ENCODE assay signal across 8 cellular contexts in genomic region chr6:30716879-30717128, GRCh38. TPM values are rescaled to one million over a fixed set of nuclear protein-coding genes. Genes with fewer than 3 reads are reported as not detected.
DNase-seq lines count a peak whose midpoint lies in the region; ATAC-seq, FAIRE-seq and TF ChIP-seq lines count a peak whose summit lies in the region.

No MANE protein-coding gene starts in this region.

- peak overlapping the region; percentile 94 to 96 for H3K4me3 Mint-ChIP-seq in activated T-cell treated with anti-CD3 and anti-CD28 coated beads, Interleukin-2, amount 50 U/mL, for 72 hours

- RAD21 ChIA-PET in GM12878 (lab: Charles Lee; ENCODE audit: unreplicated experiment) = interaction anchor here (0.7 to 11.2 kb wide), 14 partner anchors 14 to 371 kb away, joined by 3 to 209 read pairs (median 3); partner anchors contain the start of genes DHX16, GNL1, NRM and VARS2

- peak overlapping the region; percentile 98 for H3K27ac Mint-ChIP-seq in activated T-cell treated with anti-CD3 and anti-CD28 coated beads, Interleukin-2, amount 50 U/mL, for 72 hours

- TF ChIP-seq EP300 in GM12878 (IDR thresholded peaks at IDR 0.05; ENCODE audit: borderline replicate concordance in 1 of 2, control insufficient read depth in 1 of 2, low read depth in 2 of 2, low read length in 2 of 2) = no peak
- TF ChIP-seq EP300 in tibial nerve (IDR thresholded peaks at IDR 0.05) = no peak

- CTCF ChIA-PET in GM12878 (lab: Yijun Ruan, JAX) = interaction anchor here (0.6 to 22.7 kb wide), 8 partner anchors 14 to 373 kb away, joined by 3 to 487 read pairs (median 4); partner anchors contain the start of gene NRM

- peak overlapping the region; percentile 97 for H3K4me2 ChIP-seq in GM12878 (ENCODE audit: control insufficient read depth, insufficient read depth)

- no peaks in the 10 kb centered on the region for H4K20me1 ChIP-seq in GM12878 (ENCODE audit: control insufficient read depth, insufficient read depth)

- POLR2A ChIA-PET in GM12878 (lab: Charles Lee) = interaction anchor here (0.5 to 11.6 kb wide), 15 partner anchors 14 to 196 kb away, joined by 3 to 200 read pairs (median 5); partner anchors contain the start of genes FLOT1, GNL1, NRM and PRR3

- H3K4me1 ChIP-seq in GM12878 (ENCODE audit: control insufficient read depth, insufficient read depth, low read length) = peaks cover 20% of the 10 kb centered on the region
- H3K4me1 ChIP-seq in lower lobe of right lung = peaks cover 33% of the 10 kb centered on the region
- peaks cover 0 to 34% (median 16%) of the 10 kb centered on the region in 4 donors for H3K4me1 ChIP-seq in tibial nerve

- TF ChIP-seq POLR2A in GM12878 (IDR thresholded peaks at IDR 0.05; ENCODE audit: low read depth, low read length) (no peak), tibial nerve (IDR thresholded peaks at IDR 0.05) (no peak)

- no peak for DNase-seq in activated T-cell treated with anti-CD3 and anti-CD28 coated beads, Interleukin-2, amount 50 U/mL, for 72 hours
- no peak for DNase-seq in activated T-cell treated with anti-CD3 and anti-CD28 coated beads, Interleukin-2, amount 50 U/mL, for 1 hour
- DNase-seq in GM12878 (ENCODE audit: low read depth, low spot score) (no peak), lower lobe of right lung (no peak), tibial nerve (ENCODE audit: low spot score in 2 of 2) (no peak), NCI-H2196 treated with DMSO at 0.1 percent for 48 hours (lab: John Stamatoyannopoulos, UW; ENCODE audit: unreplicated experiment) (no peak), DMS79 (lab: John Stamatoyannopoulos, UW) (no peak)

- H3K27me3 ChIP-seq in GM12878 (replicated peaks in 1 of 2; ENCODE audit: control insufficient read depth in 2 of 2, insufficient read depth in 2 of 2, low read length in 1 of 2) = no peaks in the 10 kb centered on the region
- H3K27me3 ChIP-seq in lower lobe of right lung (ENCODE audit: low read depth) = no peaks in the 10 kb centered on the region
- no peaks in the 10 kb centered on the region for H3K27me3 ChIP-seq in tibial nerve

- H3K4me1 Mint-ChIP-seq in activated T-cell treated with anti-CD3 and anti-CD28 coated beads, Interleukin-2, amount 50 U/mL, for 72 hours (ENCODE audit: low read depth) = peaks cover 68% of the 10 kb centered on the region

- ATAC-seq in activated T-cell treated with anti-CD3 and anti-CD28 coated beads, Interleukin-2, amount 50 U/mL, for 72 hours (replicated peaks in 1 of 2) = no peak
- no peak for ATAC-seq in GM12878
- no peak for ATAC-seq in lower lobe of right lung
- no peak for ATAC-seq in HG02588 (IDR thresholded peaks at IDR 0.05; ENCODE audit: unreplicated experiment)

- WGBS in GM12878 (ENCODE audit: insufficient coverage, insufficient replicate concordance, low lambda C conversion rate, missing lambda C conversion rate) = 4% methylated on average over 8 of the region's 8 CpGs
- WGBS in tibial nerve, 2 donors = 4 to 7% methylated on average over 8 of the region's 8 CpGs

- intact Hi-C loops in GM12878 (cut with micrococcal nuclease; ENCODE audit: unreplicated experiment) (loop anchor here (1.0 kb wide), 3 partner anchors 30 to 100 kb away; partner anchors contain the start of genes MRPS18B and PPP1R10), lower lobe of right lung (cut with DNase I) (no loop called here)

- peaks cover 28 to 60% of the 10 kb centered on the region in 2 donors for H3K36me3 Mint-ChIP-seq in activated T-cell treated with anti-CD3 and anti-CD28 coated beads, Interleukin-2, amount 50 U/mL, for 72 hours (ENCODE audit: insufficient read depth in 2 of 2)

- H3K27ac ChIP-seq in GM12878 (ENCODE audit: control insufficient read depth, insufficient read depth) = peak overlapping the region; percentile 98
- peak overlapping the region; percentile 90 for H3K27ac ChIP-seq in lower lobe of right lung
- H3K27ac ChIP-seq in tibial nerve = peak overlapping the region; percentile 95 to 98 (median 96)

- H3K9me3 Mint-ChIP-seq in activated T-cell treated with anti-CD3 and anti-CD28 coated beads, Interleukin-2, amount 50 U/mL, for 72 hours = no peaks in the 10 kb centered on the region

- FAIRE-seq in GM12878 (lab: Jason Lieb, UNC) = no peak

- H3K9me3 ChIP-seq in GM12878 (replicated peaks; ENCODE audit: control insufficient read depth, insufficient read depth, low read length) (no peaks in the 10 kb centered on the region), lower lobe of right lung (no peaks in the 10 kb centered on the region), tibial nerve (no peaks in the 10 kb centered on the region)

- H2AFZ ChIP-seq in GM12878 (ENCODE audit: control insufficient read depth, low read depth, low read length) = peak overlapping the region; percentile 70

- in situ Hi-C loops in GM12878 (cut with MboI) = loop anchor here (5.0 kb wide), 2 partner anchors 35 to 100 kb away; partner anchors contain the start of genes MRPS18B and PPP1R10

- peaks cover 53% of the 10 kb centered on the region for H3K79me2 ChIP-seq in GM12878 (ENCODE audit: control insufficient read depth, insufficient read depth, low read length)

- H3K36me3 ChIP-seq in GM12878 (ENCODE audit: control insufficient read depth in 2 of 2, insufficient read depth in 2 of 2, low read length in 1 of 2) (peaks cover 5 to 6% of the 10 kb centered on the region in 2 experiments; a peak in 3 of 4 replicates), lower lobe of right lung (peaks cover 36% of the 10 kb centered on the region), tibial nerve (peaks cover 0 to 36% (median 5%) of the 10 kb centered on the region in 3 donors)

- peak overlapping the region; percentile 81 for H3K4me3 ChIP-seq in GM12878
- peak overlapping the region; percentile 65 for H3K4me3 ChIP-seq in lower lobe of right lung
- peak overlapping the region; percentile 57 to 83 (median 76) for H3K4me3 ChIP-seq in tibial nerve

- TF ChIP-seq RAD21 in GM12878 (IDR thresholded peaks at IDR 0.05; ENCODE audit: insufficient read depth, low read depth, low read length) = no peak

- SMC1A ChIA-PET in GM12878 (lab: Charles Lee; ENCODE audit: uncharacterized antibody, unreplicated experiment) = interaction anchor here (0.7 to 17.7 kb wide), 4 partner anchors 14 to 167 kb away, joined by 3 to 265 read pairs (median 38); partner anchors contain the start of gene NRM

- H3K9ac ChIP-seq in GM12878 (ENCODE audit: control insufficient read depth, insufficient read depth, low read length) = peak overlapping the region; percentile 98

- H3K27me3 Mint-ChIP-seq in activated T-cell treated with anti-CD3 and anti-CD28 coated beads, Interleukin-2, amount 50 U/mL, for 72 hours (ENCODE audit: low read depth) = no peaks in the 10 kb centered on the region

- TF ChIP-seq CTCF in GM12878 (IDR thresholded peaks at IDR 0.05 in 2 of 3, conservative IDR thresholded peaks at IDR 0.05 in 1 of 3; ENCODE audit: control insufficient read depth in 2 of 3, extremely low read depth in 1 of 3, insufficient read depth in 1 of 3, low read depth in 3 of 3, low read length in 3 of 3) (no peak), lower lobe of right lung (IDR thresholded peaks at IDR 0.05) (no peak), tibial nerve (IDR thresholded peaks at IDR 0.05) (no peak)

- BruUV-seq in GM12878 (replicated peaks; lab: Mats Ljungman, UMichigan) = TSS peak; percentile 71

RNA-seq across cellular contexts. Expression of gene MDC1, which starts 0.3 kb away (rescaled TPM):
- 100 to 1,000 TPM; 102 to 127 TPM for total RNA-seq in activated T-cell treated with anti-CD3 and anti-CD28 coated beads, Interleukin-2, amount 50 U/mL, for 72 hours
- total RNA-seq in GM12878 (2013; cell fraction: nucleolus; rRNA removed) = 15.3 and 21.3 TPM in 2 replicates
- total RNA-seq in GM12878 (2014; rRNA removed) = 11.9 and 12.9 TPM in 2 replicates
- 12.4 and 12.5 TPM in 2 replicates for total RNA-seq in GM12878 (2014; rRNA removed; fragmentation: Illumina TruSeq; extraction: Trizol)
- 62.5 and 66.9 TPM in 2 replicates for total RNA-seq in GM12878 (2021)
- 30.8 TPM for polyA plus RNA-seq in GM12878 (2011; ENCODE audit: low read depth)
- 6.8 and 14.8 TPM in 2 replicates for polyA plus RNA-seq in GM12878 (2011; rRNA removed)
- polyA plus RNA-seq in GM12878 (2011; cell fraction: cytosol; rRNA removed) = 18.4 and 23.7 TPM in 2 replicates
- polyA plus RNA-seq in GM12878 (2011; cell fraction: nucleus; rRNA removed) = 68.0 and 73.9 TPM in 2 replicates
- polyA plus RNA-seq in GM12878 (2012) = 36.6 and 43.4 TPM in 2 replicates
- 52.7 and 53.6 TPM in 2 replicates for polyA plus RNA-seq in GM12878 (2014; fragmentation: Illumina TruSeq; extraction: Trizol)
- polyA plus RNA-seq in GM12878 (2014; fragmentation: Nextera tagmentation; extraction: Ambion mirVana) = 1 to 10 TPM; 5.1 to 6.5 TPM
- 30.1 and 33.3 TPM in 2 replicates for polyA plus RNA-seq in GM12878 (2014; rRNA removed)
- polyA plus RNA-seq in GM12878 (2016; fragmentation: Nextera tagmentation; extraction: Ambion mirVana) = 10 to 100 TPM; 31.1 to 36.2 TPM
- polyA minus RNA-seq in GM12878 (2011; rRNA and poly(A)+ RNA removed) = 17.6 and 22.5 TPM in 2 replicates
- polyA minus RNA-seq in GM12878 (2011; cell fraction: cytosol; rRNA and poly(A)+ RNA removed) = 8.5 and 20.0 TPM in 2 replicates
- 7.4 and 14.4 TPM in 2 replicates for polyA minus RNA-seq in GM12878 (2011; cell fraction: nucleus; rRNA and poly(A)+ RNA removed)
- 24.5 TPM for total RNA-seq in lower lobe of right lung
- total RNA-seq in tibial nerve = 10 to 100 TPM; 21.3 to 36.0 (median 26.2) TPM

RNA-seq across cellular contexts. Expression of gene TUBB, which starts 3.3 kb away (rescaled TPM):
- total RNA-seq in activated T-cell treated with anti-CD3 and anti-CD28 coated beads, Interleukin-2, amount 50 U/mL, for 72 hours = 100 to 1,000 TPM; 668 to 724 TPM
- total RNA-seq in GM12878 (2013; cell fraction: nucleolus; rRNA removed) = 180 and 186 TPM in 2 replicates
- 1,600 and 1,662 TPM in 2 replicates for total RNA-seq in GM12878 (2014; rRNA removed)
- total RNA-seq in GM12878 (2014; rRNA removed; fragmentation: Illumina TruSeq; extraction: Trizol) = 1,225 and 1,242 TPM in 2 replicates
- total RNA-seq in GM12878 (2021) = 1,685 and 1,700 TPM in 2 replicates
- 770 TPM for polyA plus RNA-seq in GM12878 (2011; ENCODE audit: low read depth)
- 1,703 and 2,596 TPM in 2 replicates for polyA plus RNA-seq in GM12878 (2011; rRNA removed)
- 2,686 and 3,225 TPM in 2 replicates for polyA plus RNA-seq in GM12878 (2011; cell fraction: cytosol; rRNA removed)
- 1,113 and 1,357 TPM in 2 replicates for polyA plus RNA-seq in GM12878 (2011; cell fraction: nucleus; rRNA removed)
- 828 and 941 TPM in 2 replicates for polyA plus RNA-seq in GM12878 (2012)
- 2,402 and 3,052 TPM in 2 replicates for polyA plus RNA-seq in GM12878 (2014; fragmentation: Illumina TruSeq; extraction: Trizol)
- 1,000 to 10,000 TPM; 1,039 to 1,376 TPM for polyA plus RNA-seq in GM12878 (2014; fragmentation: Nextera tagmentation; extraction: Ambion mirVana)
- polyA plus RNA-seq in GM12878 (2014; rRNA removed) = 2,367 and 2,490 TPM in 2 replicates
- polyA plus RNA-seq in GM12878 (2016; fragmentation: Nextera tagmentation; extraction: Ambion mirVana) = 1,000 to 10,000 TPM; 1,510 to 1,651 TPM
- 2,195 and 2,964 TPM in 2 replicates for polyA minus RNA-seq in GM12878 (2011; rRNA and poly(A)+ RNA removed)
- polyA minus RNA-seq in GM12878 (2011; cell fraction: cytosol; rRNA and poly(A)+ RNA removed) = 626 and 717 TPM in 2 replicates
- polyA minus RNA-seq in GM12878 (2011; cell fraction: nucleus; rRNA and poly(A)+ RNA removed) = 193 and 357 TPM in 2 replicates
- total RNA-seq in lower lobe of right lung = 292 TPM
- total RNA-seq in tibial nerve = 100 to 1,000 TPM; 152 to 218 (median 207) TPM

RNA-seq across cellular contexts. Expression of gene FLOT1, which starts 25.7 kb away (rescaled TPM):
- total RNA-seq in activated T-cell treated with anti-CD3 and anti-CD28 coated beads, Interleukin-2, amount 50 U/mL, for 72 hours = 100 to 1,000 TPM; 293 to 319 TPM
- total RNA-seq in GM12878 (2013; cell fraction: nucleolus; rRNA removed) = 83.3 and 102 TPM in 2 replicates
- 98.4 and 102 TPM in 2 replicates for total RNA-seq in GM12878 (2014; rRNA removed)
- total RNA-seq in GM12878 (2014; rRNA removed; fragmentation: Illumina TruSeq; extraction: Trizol) = 71.2 and 73.6 TPM in 2 replicates
- total RNA-seq in GM12878 (2021) = 111 and 115 TPM in 2 replicates
- 57.9 TPM for polyA plus RNA-seq in GM12878 (2011; ENCODE audit: low read depth)
- 113 and 153 TPM in 2 replicates for polyA plus RNA-seq in GM12878 (2011; rRNA removed)
- polyA plus RNA-seq in GM12878 (2011; cell fraction: cytosol; rRNA removed) = 161 and 169 TPM in 2 replicates
- polyA plus RNA-seq in GM12878 (2011; cell fraction: nucleus; rRNA removed) = 189 and 204 TPM in 2 replicates
- 103 and 110 TPM in 2 replicates for polyA plus RNA-seq in GM12878 (2012)
- 102 and 112 TPM in 2 replicates for polyA plus RNA-seq in GM12878 (2014; fragmentation: Illumina TruSeq; extraction: Trizol)
- 10 to 100 TPM; 12.3 to 16.8 TPM for polyA plus RNA-seq in GM12878 (2014; fragmentation: Nextera tagmentation; extraction: Ambion mirVana)
- polyA plus RNA-seq in GM12878 (2014; rRNA removed) = 140 and 153 TPM in 2 replicates
- 100 to 1,000 TPM; 114 to 119 TPM for polyA plus RNA-seq in GM12878 (2016; fragmentation: Nextera tagmentation; extraction: Ambion mirVana)
- 106 and 129 TPM in 2 replicates for polyA minus RNA-seq in GM12878 (2011; rRNA and poly(A)+ RNA removed)
- 45.0 and 45.6 TPM in 2 replicates for polyA minus RNA-seq in GM12878 (2011; cell fraction: cytosol; rRNA and poly(A)+ RNA removed)
- 64.8 and 96.5 TPM in 2 replicates for polyA minus RNA-seq in GM12878 (2011; cell fraction: nucleus; rRNA and poly(A)+ RNA removed)
- total RNA-seq in lower lobe of right lung = 151 TPM
- 100 to 1,000 TPM in 1 of 4 donors, 10 to 100 TPM in 3; 83.1 to 157 (median 94.6) TPM for total RNA-seq in tibial nerve

RNA-seq across cellular contexts. Expression of gene NRM, which starts 26.0 kb away (rescaled TPM):
- 10 to 100 TPM; 26.9 to 29.6 TPM for total RNA-seq in activated T-cell treated with anti-CD3 and anti-CD28 coated beads, Interleukin-2, amount 50 U/mL, for 72 hours
- 8.0 and 11.2 TPM in 2 replicates for total RNA-seq in GM12878 (2013; cell fraction: nucleolus; rRNA removed)
- total RNA-seq in GM12878 (2014; rRNA removed) = 14.8 and 17.7 TPM in 2 replicates
- 14.7 and 15.4 TPM in 2 replicates for total RNA-seq in GM12878 (2014; rRNA removed; fragmentation: Illumina TruSeq; extraction: Trizol)
- total RNA-seq in GM12878 (2021) = 39.0 and 39.3 TPM in 2 replicates
- 23.2 TPM for polyA plus RNA-seq in GM12878 (2011; ENCODE audit: low read depth)
- 7.6 and 18.7 TPM in 2 replicates for polyA plus RNA-seq in GM12878 (2011; rRNA removed)
- polyA plus RNA-seq in GM12878 (2011; cell fraction: cytosol; rRNA removed) = 34.1 and 36.4 TPM in 2 replicates
- polyA plus RNA-seq in GM12878 (2011; cell fraction: nucleus; rRNA removed) = 33.6 and 35.9 TPM in 2 replicates
- 27.9 and 34.0 TPM in 2 replicates for polyA plus RNA-seq in GM12878 (2012)
- 35.8 and 46.7 TPM in 2 replicates for polyA plus RNA-seq in GM12878 (2014; fragmentation: Illumina TruSeq; extraction: Trizol)
- polyA plus RNA-seq in GM12878 (2014; fragmentation: Nextera tagmentation; extraction: Ambion mirVana) = 10 to 100 TPM; 19.1 to 23.7 TPM
- polyA plus RNA-seq in GM12878 (2014; rRNA removed) = 34.3 and 35.7 TPM in 2 replicates
- 10 to 100 TPM; 36.6 to 37.5 TPM for polyA plus RNA-seq in GM12878 (2016; fragmentation: Nextera tagmentation; extraction: Ambion mirVana)
- polyA minus RNA-seq in GM12878 (2011; rRNA and poly(A)+ RNA removed) = 23.8 and 25.7 TPM in 2 replicates
- polyA minus RNA-seq in GM12878 (2011; cell fraction: cytosol; rRNA and poly(A)+ RNA removed) = 16.0 and 18.4 TPM in 2 replicates
- 16.1 and 27.7 TPM in 2 replicates for polyA minus RNA-seq in GM12878 (2011; cell fraction: nucleus; rRNA and poly(A)+ RNA removed)
- total RNA-seq in lower lobe of right lung = 10.0 TPM
- total RNA-seq in tibial nerve = 10 to 100 TPM in 1 of 4 donors, 1 to 10 TPM in 3; 6.0 to 13.3 (median 6.9) TPM

RNA-seq across cellular contexts. Expression of gene IER3, which starts 27.5 kb away (rescaled TPM):
- 100 to 1,000 TPM; 174 to 197 TPM for total RNA-seq in activated T-cell treated with anti-CD3 and anti-CD28 coated beads, Interleukin-2, amount 50 U/mL, for 72 hours
- 22.9 and 23.9 TPM in 2 replicates for total RNA-seq in GM12878 (2013; cell fraction: nucleolus; rRNA removed)
- total RNA-seq in GM12878 (2014; rRNA removed) (67.2 and 71.6 TPM in 2 replicates), GM12878 (2014; rRNA removed; fragmentation: Illumina TruSeq; extraction: Trizol) (42.0 and 43.2 TPM in 2 replicates), GM12878 (2021) (65.8 and 80.7 TPM in 2 replicates), lower lobe of right lung (18.0 TPM), tibial nerve (10 to 100 TPM in 1 of 4 donors, 1 to 10 TPM in 3; 4.5 to 15.3 (median 8.0) TPM)
- 10.6 TPM for polyA plus RNA-seq in GM12878 (2011; ENCODE audit: low read depth)
- polyA plus RNA-seq in GM12878 (2011; rRNA removed) (100 and 104 TPM in 2 replicates), GM12878 (2014; fragmentation: Illumina TruSeq; extraction: Trizol) (8.3 and 22.5 TPM in 2 replicates), GM12878 (2014; fragmentation: Nextera tagmentation; extraction: Ambion mirVana) (1 to 10 TPM; 1.9 to 7.3 TPM), GM12878 (2014; rRNA removed) (63.8 and 71.6 TPM in 2 replicates), GM12878 (2016; fragmentation: Nextera tagmentation; extraction: Ambion mirVana) (10 to 100 TPM; 16.1 to 19.5 TPM)
- polyA plus RNA-seq in GM12878 (2011; cell fraction: cytosol; rRNA removed) = 96.0 and 101 TPM in 2 replicates
- polyA plus RNA-seq in GM12878 (2011; cell fraction: nucleus; rRNA removed) = 183 and 184 TPM in 2 replicates
- 21.4 and 31.8 TPM in 2 replicates for polyA plus RNA-seq in GM12878 (2012)
- polyA minus RNA-seq in GM12878 (2011; rRNA and poly(A)+ RNA removed) = 63.6 and 100 TPM in 2 replicates
- polyA minus RNA-seq in GM12878 (2011; cell fraction: cytosol; rRNA and poly(A)+ RNA removed) = 102 and 106 TPM in 2 replicates
- polyA minus RNA-seq in GM12878 (2011; cell fraction: nucleus; rRNA and poly(A)+ RNA removed) = 70.4 and 103 TPM in 2 replicates
